ENCODE assay signal across 27 cellular contexts in the genomic region with DNA sequence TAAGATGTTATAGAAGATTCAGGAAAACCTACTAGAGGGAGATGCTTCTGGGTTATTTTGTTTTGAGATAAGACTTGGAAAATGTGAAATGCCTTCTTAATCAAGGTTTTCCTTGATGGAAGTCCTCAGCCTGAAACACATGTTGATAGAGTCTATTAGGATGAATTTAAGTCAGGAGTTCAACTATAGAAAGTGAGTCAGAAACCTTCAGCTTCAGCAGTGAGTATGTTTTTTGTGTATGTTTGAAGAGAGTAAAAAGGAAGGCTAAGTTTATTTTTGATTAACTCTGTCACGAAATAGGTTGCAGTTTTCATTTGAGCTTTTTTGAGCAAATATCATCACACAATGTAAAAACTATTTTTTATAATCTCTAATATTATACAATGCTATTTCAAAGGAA.
"Had no signal": no experiment of that assay in that cellular context is flagged by ENCODE, and none has a peak within 500 bp of the region (broad histone marks: within the 10 kb centered on the region; RNA-seq: fewer than 3 reads in every experiment).

No MANE protein-coding gene starts in this region.

- H3K27ac Mint-ChIP-seq: naive thymus-derived CD4-positive, alpha-beta T cell; natural killer cell; nephron; neural progenitor cell; stimulated activated effector memory CD8-positive, alpha-beta T cell treated with anti-CD3 and anti-CD28 coated beads, Interleukin-12 subunit alpha, Interleukin-12 subunit beta, amount 100 ng/mL, for 72 hours; stimulated activated naive CD8-positive, alpha-beta T cell treated with anti-CD3 and anti-CD28 coated beads, Interleukin-15, amount 100 ng/mL, for 72 hours; type B pancreatic cell had no signal

- DNase-seq: naive thymus-derived CD4-positive, alpha-beta T cell; natural killer cell; occipital lobe; pancreas; right cardiac atrium; right lobe of liver; sigmoid colon; small intestine; stimulated activated CD4-positive, alpha-beta T cell treated with anti-CD3 and anti-CD28 coated beads, Interleukin-15, amount 100 ng/mL, for 24 hours; stimulated activated CD4-positive, alpha-beta T cell treated with anti-CD3 and anti-CD28 coated beads, Interleukin-2, amount 100 ng/mL, for 24 hours; stimulated activated CD4-positive, alpha-beta T cell treated with anti-CD3 and anti-CD28 coated beads, Interleukin-2, amount 100 ng/mL, for 48 hours; stimulated activated CD4-positive, alpha-beta T cell treated with anti-CD3 and anti-CD28 coated beads, Interleukin-4, amount 100 ng/mL, for 24 hours; stimulated activated naive CD4-positive, alpha-beta T cell; stimulated activated naive CD8-positive, alpha-beta T cell treated with anti-CD3 and anti-CD28 coated beads, Interleukin-15, amount 100 ng/mL, for 72 hours; stimulated activated naive CD8-positive, alpha-beta T cell treated with anti-CD3 and anti-CD28 coated beads, Interleukin-15, Interleukin-2, amounts not matched to agents 100 U/mL and 50 U/mL, for 24 hours; substantia nigra; testis; tibial artery; transverse colon; upper lobe of right lung; uterus had no signal

- H3K27me3 Mint-ChIP-seq: naive thymus-derived CD4-positive, alpha-beta T cell; stimulated activated naive CD8-positive, alpha-beta T cell treated with anti-CD3 and anti-CD28 coated beads, Interleukin-15, amount 100 ng/mL, for 72 hours had no signal

- H3K4me3 Mint-ChIP-seq: naive thymus-derived CD4-positive, alpha-beta T cell; natural killer cell; nephron; neural progenitor cell; stimulated activated effector memory CD8-positive, alpha-beta T cell treated with anti-CD3 and anti-CD28 coated beads, Interleukin-12 subunit alpha, Interleukin-12 subunit beta, amount 100 ng/mL, for 72 hours; stimulated activated naive CD8-positive, alpha-beta T cell treated with anti-CD3 and anti-CD28 coated beads, Interleukin-15, amount 100 ng/mL, for 72 hours; type B pancreatic cell had no signal

- H3K36me3 ChIP-seq: neural progenitor cell, pancreas, prostate gland, right lobe of liver, sigmoid colon, suprapubic skin, tibial artery, transverse colon, upper lobe of right lung, uterus had no signal

- H3K4me1 Mint-ChIP-seq: naive thymus-derived CD4-positive, alpha-beta T cell; natural killer cell; nephron; neural progenitor cell; stimulated activated effector memory CD8-positive, alpha-beta T cell treated with anti-CD3 and anti-CD28 coated beads, Interleukin-12 subunit alpha, Interleukin-12 subunit beta, amount 100 ng/mL, for 72 hours; stimulated activated naive CD8-positive, alpha-beta T cell treated with anti-CD3 and anti-CD28 coated beads, Interleukin-15, amount 100 ng/mL, for 72 hours had no signal

- H3K9ac ChIP-seq: neural progenitor cell had no signal

- H3K36me3 Mint-ChIP-seq: natural killer cell; neural progenitor cell; stimulated activated effector memory CD8-positive, alpha-beta T cell treated with anti-CD3 and anti-CD28 coated beads, Interleukin-12 subunit alpha, Interleukin-12 subunit beta, amount 100 ng/mL, for 72 hours; type B pancreatic cell had no signal

- H3K9me3 ChIP-seq: pancreas, prostate gland, right lobe of liver, suprapubic skin, testis, upper lobe of right lung, uterus had no signal

- H3K27ac ChIP-seq: neural progenitor cell, pancreas, prostate gland, right lobe of liver, sigmoid colon, suprapubic skin, testis, tibial artery, transverse colon, upper lobe of right lung, uterus had no signal

- H3K4me2 ChIP-seq: neural progenitor cell had no signal

- H3K4me3 ChIP-seq: neural progenitor cell, pancreas, prostate gland, right lobe of liver, sigmoid colon, suprapubic skin, testis, tibial artery, transverse colon, upper lobe of right lung, uterus had no signal

- H3K27me3 ChIP-seq: neural progenitor cell, pancreas, right lobe of liver, sigmoid colon, suprapubic skin, testis, tibial artery, transverse colon, upper lobe of right lung, uterus had no signal

- H3K4me1 ChIP-seq: pancreas, prostate gland, right lobe of liver, sigmoid colon, suprapubic skin, testis, transverse colon, upper lobe of right lung, uterus had no signal

- H2AFZ ChIP-seq: neural progenitor cell had no signal

- ATAC-seq: naive thymus-derived CD4-positive, alpha-beta T cell; natural killer cell; pancreas; right cardiac atrium; right lobe of liver; stimulated activated effector memory CD8-positive, alpha-beta T cell treated with anti-CD3 and anti-CD28 coated beads, Interleukin-12 subunit alpha, Interleukin-12 subunit beta, amount 100 ng/mL, for 72 hours; stimulated activated naive CD8-positive, alpha-beta T cell treated with anti-CD3 and anti-CD28 coated beads, Interleukin-15, amount 100 ng/mL, for 72 hours; stimulated activated naive CD8-positive, alpha-beta T cell treated with anti-CD3 and anti-CD28 coated beads, Interleukin-15, Interleukin-2, amounts not matched to agents 100 U/mL and 50 U/mL, for 24 hours; upper lobe of right lung had no signal
